Comparison of ENCODE assay signal across 23 cellular contexts in genomic region chr6:90364846-90365401, GRCh38.
DNase-seq lines count a peak whose midpoint lies in the region; ATAC-seq and TF ChIP-seq lines count a peak whose summit lies in the region.
"Had no signal": no experiment of that assay in that cellular context is flagged by ENCODE, and none has a peak within 500 bp of the region (broad histone marks: within the 10 kb centered on the region; RNA-seq: fewer than 3 reads in every experiment).

No MANE protein-coding gene starts in this region.

- 77 to 83% methylated on average over 4 to 6 of the region's 6 CpGs for WGBS in transverse colon (ENCODE audit: low coverage in 1 of 2), 2 donors
- WGBS in suprapubic skin: 70% methylated on average over 6 of the region's 6 CpGs

- H3K9me3 Mint-ChIP-seq in GM23338: no peaks in the 10 kb centered on the region
- peaks cover 15% of the 10 kb centered on the region for H3K9me3 Mint-ChIP-seq in nephron progenitor cell
- H3K9me3 Mint-ChIP-seq: CD4-positive, alpha-beta T cell had no signal

- H3K79me2 ChIP-seq in GM23338 (replicated peaks; ENCODE audit: insufficient read depth): no peaks in the 10 kb centered on the region

- H3K27ac Mint-ChIP-seq in GM23338: no peak overlapping the region
- peak overlapping the region; percentile 93 for H3K27ac Mint-ChIP-seq in nephron progenitor cell
- H3K27ac Mint-ChIP-seq: CD4-positive, alpha-beta T cell had no signal

- H3K4me2 ChIP-seq in GM23338: peak overlapping the region; percentile 20; the same call in 1 of the 2 replicates
- H3K4me2 ChIP-seq: BLaER1 had no signal

- H3K4me3 ChIP-seq in GM23338 (no peak overlapping the region), epithelial cell of esophagus (ENCODE audit: low read length) (no peak overlapping the region), transverse colon (no peak overlapping the region), suprapubic skin (no peak overlapping the region)
- H3K4me3 ChIP-seq: BLaER1, GM12878, GM23248, SJCRH30 had no signal

- H3K27me3 ChIP-seq in GM23338 (ENCODE audit: insufficient read depth) (no peaks in the 10 kb centered on the region), transverse colon (no peaks in the 10 kb centered on the region), suprapubic skin (no peaks in the 10 kb centered on the region)
- H3K27me3 ChIP-seq: BLaER1, SJCRH30 had no signal

- no peaks in the 10 kb centered on the region for H3K9me3 ChIP-seq in transverse colon
- H3K9me3 ChIP-seq in suprapubic skin: no peaks in the 10 kb centered on the region
- H3K9me3 ChIP-seq: SJCRH30 had no signal

- H2AFZ ChIP-seq in GM23338: no peak overlapping the region
- H2AFZ ChIP-seq: GM23248 had no signal

- TF ChIP-seq POLR2A in transverse colon (IDR thresholded peaks at IDR 0.05) (no peak), suprapubic skin (IDR thresholded peaks at IDR 0.05) (no peak)

- TF ChIP-seq EP300 in transverse colon (IDR thresholded peaks at IDR 0.05; ENCODE audit: low read depth) (no peak), suprapubic skin (IDR thresholded peaks at IDR 0.05) (no peak)

- ATAC-seq in GM23338: no peak
- ATAC-seq: GM12878 had no signal

- no peaks in the 10 kb centered on the region; the same call in 1 of the 2 replicates for H3K9me2 ChIP-seq in GM23338 (ENCODE audit: insufficient read depth)

- in situ Hi-C loops in transverse colon (cut with MboI; ENCODE audit: low pct_ligation_motif_present in 1 of 4, low pct_unique_long_range_greater_than_20kb in 1 of 4, low sequenced_read_pairs in 3 of 4): no loop called here

- H3K27me3 Mint-ChIP-seq in GM23338 (ENCODE audit: insufficient read depth, low read depth, poor library complexity) (peaks cover 10% of the 10 kb centered on the region), nephron progenitor cell (ENCODE audit: low read depth, poor library complexity) (peaks cover 6% of the 10 kb centered on the region)
- H3K27me3 Mint-ChIP-seq: CD4-positive, alpha-beta T cell had no signal

- H3K36me3 Mint-ChIP-seq in GM23338 (ENCODE audit: low read depth) (0 out of 3 replicates have a peak, but pooled peaks cover 3% of the 10 kb centered on the region), nephron progenitor cell (ENCODE audit: low read depth) (no peaks in the 10 kb centered on the region)

- no peak for TF ChIP-seq CTCF in GM23338 (conservative IDR thresholded peaks at IDR 0.05; ENCODE audit: low read depth in 2 of 2)
- no peak for TF ChIP-seq CTCF in epithelial cell of esophagus (IDR thresholded peaks at IDR 0.05; ENCODE audit: insufficient read depth, low read depth, low read length, missing control alignments)
- TF ChIP-seq CTCF in nephron progenitor cell (IDR thresholded peaks at IDR 0.05): no peak
- TF ChIP-seq CTCF in transverse colon (IDR thresholded peaks at IDR 0.05): no peak
- no peak for TF ChIP-seq CTCF in suprapubic skin (IDR thresholded peaks at IDR 0.05)

- H3F3A ChIP-seq in GM23338 (replicated peaks; ENCODE audit: low read depth): no peaks in the 10 kb centered on the region

- H3K4me1 Mint-ChIP-seq in GM23338 (peaks cover 35% of the 10 kb centered on the region), nephron progenitor cell (peaks cover 71% of the 10 kb centered on the region)

- H3K27ac ChIP-seq in GM23338 (ENCODE audit: low read depth) (no peak overlapping the region; the same call in 1 of the 2 replicates), transverse colon (no peak overlapping the region), suprapubic skin (no peak overlapping the region)
- H3K27ac ChIP-seq: BLaER1, GM23248, SJCRH30 had no signal

- no peaks in the 10 kb centered on the region for H4K20me1 ChIP-seq in GM23338 (replicated peaks; ENCODE audit: insufficient read depth)
- H4K20me1 ChIP-seq: BLaER1 had no signal

- intact Hi-C loops in transverse colon (cut with DNase I; ENCODE audit: low total_unique reads): no loop called here

- H3K4me1 ChIP-seq in GM23338 (ENCODE audit: insufficient read depth) (peaks cover 27% of the 10 kb centered on the region), transverse colon (peaks cover 0 to 3% (median 0%) of the 10 kb centered on the region in 4 donors), suprapubic skin (peaks cover 16% of the 10 kb centered on the region)
- H3K4me1 ChIP-seq: BLaER1 had no signal

- H3K4me3 Mint-ChIP-seq in GM23338 (no peak overlapping the region), nephron progenitor cell (no peak overlapping the region)
- H3K4me3 Mint-ChIP-seq: CD4-positive, alpha-beta T cell had no signal

- DNase-seq in GM23338 (ENCODE audit: low spot score) (peak; percentile 44), epithelial cell of esophagus (ENCODE audit: low read depth) (peak; percentile 51), nephron progenitor cell (no peak), transverse colon (no peak), suprapubic skin (ENCODE audit: low spot score in 2 of 2) (no peak), SHP77 treated with DMSO at 0.1 percent for 48 hours (lab: John Stamatoyannopoulos, UW) (no peak)
- DNase-seq in stimulated activated CD4-positive, alpha-beta T cell treated with anti-CD3 and anti-CD28 coated beads, Interleukin-4, amount 100 ng/mL, for 4 hours: no peak
- DNase-seq: CD4-positive, alpha-beta T cell; COR-L47; GM23248; HCEC 1CT; KBM-7; MV-4-11; NCI-H1105; NCI-H146; NCI-H1930; NCI-H2107; NCI-H446; NCI-H526 had no signal

- H3K36me3 ChIP-seq in GM23338 (ENCODE audit: insufficient read depth) (no peaks in the 10 kb centered on the region), transverse colon (no peaks in the 10 kb centered on the region), suprapubic skin (no peaks in the 10 kb centered on the region)
- H3K36me3 ChIP-seq: BLaER1, SJCRH30 had no signal

TF ChIP-seq in GM23338, 12 proteins besides CTCF, POLR2A, EP300 and RAD21:
- TF ChIP-seq NANOG (IDR thresholded peaks at IDR 0.05; ENCODE audit: borderline replicate concordance): no peak

TF ChIP-seq in PFSK-1, 5 proteins besides CTCF, POLR2A, EP300 and RAD21:
- TF ChIP-seq TAF1 (IDR thresholded peaks at IDR 0.05; ENCODE audit: borderline replicate concordance, insufficient read depth, low read length) (no peak), SIN3A (IDR thresholded peaks at IDR 0.05; ENCODE audit: borderline replicate concordance, insufficient read depth, low read length) (peak; percentile 81; the same call in 1 of the 2 replicates)

Comparison
In these comparisons a context has a peak if more than half of its experiments do, and no peak if none do; other contexts are left out.
1. DNase-seq: peak in GM23338 (single experiment) and epithelial cell of esophagus (single experiment); none in nephron progenitor cell (single experiment), transverse colon (single experiment), suprapubic skin (0 of 2), stimulated activated CD4-positive, alpha-beta T cell treated with anti-CD3 and anti-CD28 coated beads, Interleukin-4, amount 100 ng/mL, for 4 hours (0 of 2) and SHP77 treated with DMSO at 0.1 percent for 48 hours (single experiment).